In genomic region chr3:157590273-157590672, GRCh38 we compare ENCODE assay signal across 28 cellular contexts.
"Had no signal": no experiment of that assay in that cellular context is flagged by ENCODE, and none has a peak within 500 bp of the region (broad histone marks: within the 10 kb centered on the region; RNA-seq: fewer than 3 reads in every experiment).

No MANE protein-coding gene starts in this region.

- DNase-seq: activated B cell treated with CpG ODN at 0.5 μM for 24 hours; activated CD4-positive, alpha-beta T cell treated with anti-CD3 and anti-CD28 coated beads for 1 hour; activated CD4-positive, alpha-beta T cell treated with anti-CD3 and anti-CD28 coated beads, Interleukin-2, amount 10 ng/mL, durations not matched to agents 24 days and 14 days; activated CD4-positive, alpha-beta T cell treated with anti-CD3 and anti-CD28 coated beads, Interleukin-2, amount 50 U/mL, for 48 hours; activated CD8-positive, alpha-beta memory T cell treated with anti-CD3 and anti-CD28 coated beads, Interleukin-2, amount 10 ng/mL, durations not matched to agents 7 days and 5 days; activated effector memory CD4-positive, alpha-beta T cell treated with anti-CD3 and anti-CD28 coated beads, Interleukin-2, amount 50 U/mL, for 16 hours; activated naive CD4-positive, alpha-beta T cell treated with anti-CD3 and anti-CD28 coated beads for 36 hours; activated T-cell treated with anti-CD3 and anti-CD28 coated beads, Interleukin-2, amount 50 U/mL, for 4 hours; amygdala; cerebellar nuclear complex; MG63; MV-4-11; NCI-H1092 treated with DMSO at 0.1 percent for 48 hours; NCI-H1436; NCI-H1694 treated with DMSO at 0.1 percent for 48 hours; NCI-H2029 treated with DMSO at 0.1 percent for 48 hours; NCI-H2171; NCI-H345; NCI-H510A; NCI-H526 treated with DMSO at 0.1 percent for 48 hours; Peyer's patch; Right ventricle myocardium superior; SJCRH30; T-cell; T-helper 2 cell; T1000 had no signal

- H3K9ac ChIP-seq: KMS-11 had no signal

- H3K27me3 ChIP-seq: Peyer's patch, SJCRH30 had no signal

- H3K27ac ChIP-seq: KMS-11, Peyer's patch, RWPE1, SJCRH30 had no signal

- H3K4me3 ChIP-seq: MG63, Peyer's patch, SJCRH30 had no signal

- H3K4me1 ChIP-seq: Peyer's patch, SJCRH30 had no signal

- H3K4me2 ChIP-seq: KMS-11 had no signal

- H3K36me3 ChIP-seq: MG63, Peyer's patch, SJCRH30 had no signal

- ATAC-seq: activated CD8-positive, alpha-beta memory T cell treated with anti-CD3 and anti-CD28 coated beads, Interleukin-2, amount 10 ng/mL, durations not matched to agents 7 days and 5 days; activated T-cell treated with anti-CD3 and anti-CD28 coated beads, Interleukin-2, amount 50 U/mL, for 4 hours; T-cell had no signal

- H3K9me3 ChIP-seq: Peyer's patch, SJCRH30 had no signal
